39 cellular contexts compared by ENCODE assay signal in genomic region chr9:112367465-112367864, GRCh38.
"Had no signal": no experiment of that assay in that cellular context is flagged by ENCODE, and none has a peak within 500 bp of the region (broad histone marks: within the 10 kb centered on the region; RNA-seq: fewer than 3 reads in every experiment).

No MANE protein-coding gene starts in this region.

- H3K4me1 ChIP-seq: adrenal gland, ascending aorta, body of pancreas, breast epithelium had no signal

- H3K4me1 Mint-ChIP-seq: activated naive CD4-positive, alpha-beta T cell treated with anti-CD3 and anti-CD28 coated beads, Interleukin-2, amount 10 ng/mL, durations not matched to agents 7 days and 5 days; activated naive CD4-positive, alpha-beta T cell treated with anti-CD3 and anti-CD28 coated beads, Interleukin-2, amount 50 U/mL, for 24 hours; activated naive CD8-positive, alpha-beta T cell treated with anti-CD3 and anti-CD28 coated beads for 36 hours; activated naive CD8-positive, alpha-beta T cell treated with anti-CD3 and anti-CD28 coated beads, Interleukin-2, amount 10 ng/mL, durations not matched to agents 7 days and 5 days; activated naive CD8-positive, alpha-beta T cell treated with anti-CD3 and anti-CD28 coated beads, Interleukin-2, amount 50 U/mL, for 24 hours; activated T-helper 17 cell treated with anti-CD3 and anti-CD28 coated beads, Interleukin-2, amount 50 U/mL, for 72 hours; brain; central memory CD8-positive, alpha-beta T cell had no signal

- H3K4me3 Mint-ChIP-seq: activated naive CD4-positive, alpha-beta T cell treated with anti-CD3 and anti-CD28 coated beads for 36 hours; activated naive CD4-positive, alpha-beta T cell treated with anti-CD3 and anti-CD28 coated beads, Interleukin-2, amount 10 ng/mL, durations not matched to agents 7 days and 5 days; activated naive CD4-positive, alpha-beta T cell treated with anti-CD3 and anti-CD28 coated beads, Interleukin-2, amount 50 U/mL, for 24 hours; activated naive CD8-positive, alpha-beta T cell; activated naive CD8-positive, alpha-beta T cell treated with anti-CD3 and anti-CD28 coated beads for 36 hours; activated naive CD8-positive, alpha-beta T cell treated with anti-CD3 and anti-CD28 coated beads, Interleukin-2, amount 10 ng/mL, durations not matched to agents 7 days and 5 days; activated naive CD8-positive, alpha-beta T cell treated with anti-CD3 and anti-CD28 coated beads, Interleukin-2, amount 50 U/mL, for 24 hours; activated T-cell treated with anti-CD3 and anti-CD28 coated beads, Interleukin-2, amount 50 U/mL, for 4 hours; activated T-cell treated with anti-CD3 and anti-CD28 coated beads, Interleukin-2, amount 50 U/mL, for 72 hours; activated T-helper 1 cell treated with anti-CD3 and anti-CD28 coated beads, Interleukin-12 subunit alpha, Interleukin-12 subunit beta, Interleukin-2, Interleukin-4 antibody, amounts not matched to agents 30 ng/mL and 10 ng/mL and 1 ng/mL, durations not matched to agents 14 hours and 24 hours and 36 hours; activated T-helper 17 cell treated with anti-CD3 and anti-CD28 coated beads, Interleukin-2, amount 50 U/mL, for 72 hours; brain; central memory CD8-positive, alpha-beta T cell had no signal

- H3K27ac ChIP-seq: adrenal gland, ascending aorta, body of pancreas, brain microvascular endothelial cell, breast epithelium, cardiac muscle cell had no signal

- H3K36me3 ChIP-seq: adrenal gland, ascending aorta, brain microvascular endothelial cell, breast epithelium, cardiac muscle cell had no signal

- H3K4me3 ChIP-seq: adrenal gland, ascending aorta, body of pancreas, breast epithelium, cardiac muscle cell had no signal

- H3K27me3 ChIP-seq: adrenal gland, ascending aorta, body of pancreas, brain microvascular endothelial cell, breast epithelium, cardiac muscle cell had no signal

- ATAC-seq: activated naive CD4-positive, alpha-beta T cell treated with anti-CD3 and anti-CD28 coated beads, Interleukin-2, amount 50 U/mL, for 72 hours; activated naive CD8-positive, alpha-beta T cell treated with anti-CD3 and anti-CD28 coated beads, Interleukin-2, amount 50 U/mL, for 24 hours; activated T-cell treated with anti-CD3 and anti-CD28 coated beads, Interleukin-2, amount 50 U/mL, for 4 hours; activated T-cell treated with anti-CD3 and anti-CD28 coated beads, Interleukin-2, amount 50 U/mL, for 72 hours; activated T-helper 17 cell treated with anti-CD3 and anti-CD28 coated beads, Interleukin-2, amount 50 U/mL, for 72 hours; body of pancreas had no signal

- H3K27me3 Mint-ChIP-seq: activated naive CD8-positive, alpha-beta T cell; activated naive CD8-positive, alpha-beta T cell treated with anti-CD3 and anti-CD28 coated beads for 36 hours had no signal

- H3K9me3 ChIP-seq: body of pancreas had no signal

- DNase-seq: activated effector memory CD4-positive, alpha-beta T cell treated with anti-CD3 and anti-CD28 coated beads, Interleukin-2, amount 50 U/mL, for 16 hours; activated effector memory CD4-positive, alpha-beta T cell treated with Interleukin-2 at 50 U/mL for 16 hours; activated gamma-delta T cell; activated gamma-delta T cell treated with Interleukin-2 at 50 U/mL for 16 hours; activated naive CD4-positive, alpha-beta T cell; activated naive CD4-positive, alpha-beta T cell treated with anti-CD3 and anti-CD28 coated beads for 36 hours; activated naive CD4-positive, alpha-beta T cell treated with anti-CD3 and anti-CD28 coated beads, Interleukin-2, amount 10 ng/mL, durations not matched to agents 7 days and 5 days; activated naive CD4-positive, alpha-beta T cell treated with anti-CD3 and anti-CD28 coated beads, Interleukin-2, amount 50 U/mL, for 16 hours; activated naive CD4-positive, alpha-beta T cell treated with Interleukin-2 at 50 U/mL for 16 hours; activated naive CD8-positive, alpha-beta T cell treated with anti-CD3 and anti-CD28 coated beads for 36 hours; activated naive CD8-positive, alpha-beta T cell treated with anti-CD3 and anti-CD28 coated beads, Interleukin-2, amount 10 ng/mL, durations not matched to agents 7 days and 5 days; activated naive CD8-positive, alpha-beta T cell treated with anti-CD3 and anti-CD28 coated beads, Interleukin-2, amount 50 U/mL, for 24 hours; activated T-cell treated with anti-CD3 and anti-CD28 coated beads, Interleukin-2, amount 50 U/mL, for 4 hours; activated T-cell treated with anti-CD3 and anti-CD28 coated beads, Interleukin-2, amount 50 U/mL, for 48 hours; activated T-cell treated with anti-CD3 and anti-CD28 coated beads, Interleukin-2, amount 50 U/mL, for 72 hours; adrenal gland; amniotic stem cell; amygdala; anterior cingulate cortex; aorta; body of pancreas; brain microvascular endothelial cell; caudate nucleus; central memory CD4-positive, alpha-beta T cell; cerebellar nuclear complex had no signal

- H3K27ac Mint-ChIP-seq: activated naive CD4-positive, alpha-beta T cell treated with anti-CD3 and anti-CD28 coated beads for 36 hours; activated naive CD4-positive, alpha-beta T cell treated with anti-CD3 and anti-CD28 coated beads, Interleukin-2, amount 10 ng/mL, durations not matched to agents 7 days and 5 days; activated naive CD4-positive, alpha-beta T cell treated with anti-CD3 and anti-CD28 coated beads, Interleukin-2, amount 50 U/mL, for 24 hours; activated naive CD4-positive, alpha-beta T cell treated with anti-CD3 and anti-CD28 coated beads, Interleukin-2, amount 50 U/mL, for 72 hours; activated naive CD8-positive, alpha-beta T cell; activated naive CD8-positive, alpha-beta T cell treated with anti-CD3 and anti-CD28 coated beads for 36 hours; activated naive CD8-positive, alpha-beta T cell treated with anti-CD3 and anti-CD28 coated beads, Interleukin-2, amount 10 ng/mL, durations not matched to agents 7 days and 5 days; activated naive CD8-positive, alpha-beta T cell treated with anti-CD3 and anti-CD28 coated beads, Interleukin-2, amount 50 U/mL, for 24 hours; activated T-cell treated with anti-CD3 and anti-CD28 coated beads, Interleukin-2, amount 50 U/mL, for 72 hours; activated T-helper 1 cell treated with anti-CD3 and anti-CD28 coated beads, Interleukin-12 subunit alpha, Interleukin-12 subunit beta, Interleukin-2, Interleukin-4 antibody, amounts not matched to agents 30 ng/mL and 10 ng/mL and 1 ng/mL, durations not matched to agents 14 hours and 24 hours and 36 hours; activated T-helper 17 cell treated with anti-CD3 and anti-CD28 coated beads, Interleukin-2, amount 50 U/mL, for 72 hours; activated T-helper 2 cell treated with anti-CD3 and anti-CD28 coated beads, Interferon-gamma antibody, Interleukin-2, Interleukin-4, amounts not matched to agents 10 μg/mL and 5 μg/mL and 100 μg/mL, durations not matched to agents 14 hours and 24 hours and 36 hours; brain had no signal

- FAIRE-seq: astrocyte, bronchial epithelial cell, colon had no signal
